13 cellular contexts compared by ENCODE assay signal in the genomic region with DNA sequence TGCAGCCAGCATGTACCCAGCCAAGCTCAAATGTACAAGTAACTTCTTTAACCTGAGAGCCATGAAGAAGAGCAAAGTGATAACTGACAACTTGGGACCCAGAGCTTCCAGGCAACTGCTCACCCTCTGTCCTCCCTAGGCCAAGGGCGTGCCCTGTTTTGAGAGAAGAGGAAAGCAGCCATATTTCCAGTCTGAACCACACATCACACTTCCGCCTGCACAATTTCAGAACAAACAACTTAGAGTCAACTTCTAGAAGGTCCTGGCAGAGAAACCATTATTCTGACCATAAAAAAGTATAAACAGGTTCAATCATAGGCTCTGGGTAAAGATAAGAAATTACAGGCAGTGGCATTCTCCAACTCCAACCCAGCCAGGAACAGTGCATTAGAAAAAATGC. TPM values are rescaled to one million over a fixed set of nuclear protein-coding genes. Genes with fewer than 3 reads are reported as not detected.
DNase-seq lines count a peak whose midpoint lies in the region; ATAC-seq, FAIRE-seq and TF ChIP-seq lines count a peak whose summit lies in the region.
"Had no signal": no experiment of that assay in that cellular context is flagged by ENCODE, and none has a peak within 500 bp of the region (broad histone marks: within the 10 kb centered on the region; RNA-seq: fewer than 3 reads in every experiment).

No MANE protein-coding gene starts in this region.

- H3K27me3 ChIP-seq in Panc1 (ENCODE audit: control insufficient read depth, insufficient read depth, low read length) (no peaks in the 10 kb centered on the region), duodenal mucosa (ENCODE audit: control insufficient read depth in 1 of 2, insufficient read depth in 2 of 2, low read length in 2 of 2) (no peaks in the 10 kb centered on the region), mesendoderm (ENCODE audit: insufficient read depth, low read length, poor library complexity) (no peaks in the 10 kb centered on the region), tibial artery (no peaks in the 10 kb centered on the region), small intestine (ENCODE audit: control insufficient read depth in 2 of 2, insufficient read depth in 2 of 2, low read length in 2 of 2) (no peaks in the 10 kb centered on the region), BE2C (no peaks in the 10 kb centered on the region)

- TF ChIP-seq CTCF in Panc1 (IDR thresholded peaks at IDR 0.05): no peak
- no peak for TF ChIP-seq CTCF in tibial artery (IDR thresholded peaks at IDR 0.05)
- no peak for TF ChIP-seq CTCF in BE2C (IDR thresholded peaks at IDR 0.05; ENCODE audit: low read depth, low read length)

- intact Hi-C loops in Panc1 (cut with micrococcal nuclease; ENCODE audit: unreplicated experiment): no loop called here
- intact Hi-C loops in tibial artery (cut with DNase I; ENCODE audit: low total_unique reads): loop anchor here (10.0 kb wide), 1 partner anchor 48 kb away; a partner anchor contains a TSS

- DNase-seq in Panc1 (ENCODE audit: low read depth, low spot score) (no peak), mesendoderm (no peak), tibial artery (peak in 1 of 2 donors; percentile 51), small intestine (no peak), BE2C (no peak)
- no peak for DNase-seq in stimulated activated CD4-positive, alpha-beta T cell treated with anti-CD3 and anti-CD28 coated beads, Interleukin-12 subunit alpha, Interleukin-12 subunit beta, amount 100 ng/mL, for 4 hours
- DNase-seq: activated CD8-positive, alpha-beta T cell treated with anti-CD3 and anti-CD28 coated beads, Interleukin-2, amount 10 ng/mL, durations not matched to agents 7 days and 5 days; GOT3; NCI-H2081 treated with DMSO at 0.1 percent for 48 hours had no signal

- POLR2A ChIA-PET in Panc1 (lab: Charles Lee): no interaction called here

- no peak for ATAC-seq in Panc1
- no peak for ATAC-seq in GM21367 (IDR thresholded peaks at IDR 0.05; ENCODE audit: unreplicated experiment)
- ATAC-seq: activated CD8-positive, alpha-beta T cell treated with anti-CD3 and anti-CD28 coated beads, Interleukin-2, amount 10 ng/mL, durations not matched to agents 7 days and 5 days had no signal

- H4K5ac ChIP-seq in mesendoderm (ENCODE audit: low read length): no peak overlapping the region

- peaks cover 55% of the 10 kb centered on the region for H3K79me2 ChIP-seq in mesendoderm (ENCODE audit: control insufficient read depth, insufficient read depth, low read length)

- no peak overlapping the region for H3K18ac ChIP-seq in mesendoderm (ENCODE audit: low read length)

- no peak overlapping the region for H2BK15ac ChIP-seq in mesendoderm (replicated peaks; ENCODE audit: low read depth)

- CTCF ChIA-PET in Panc1 (lab: Charles Lee): no interaction called here

- H2AK5ac ChIP-seq in mesendoderm (ENCODE audit: low read length): no peak overlapping the region

- H3K27ac ChIP-seq in Panc1 (ENCODE audit: low read length) (peak overlapping the region; percentile 92), duodenal mucosa (ENCODE audit: low read depth, low read length) (peak overlapping the region; percentile 65), mesendoderm (ENCODE audit: low read depth, low read length) (peak overlapping the region; percentile 33), tibial artery (peak overlapping the region; percentile 78 to 85), small intestine (ENCODE audit: low read depth in 1 of 2, low read length in 1 of 2) (peak overlapping the region in 1 of 2 donors; percentile 65)
- H3K27ac ChIP-seq: HL-60 had no signal

- H3K79me1 ChIP-seq in mesendoderm (ENCODE audit: low read length): peaks cover 44% of the 10 kb centered on the region

- peaks cover 16% of the 10 kb centered on the region; the same call in 1 of the 2 replicates for H3K36me3 ChIP-seq in Panc1 (ENCODE audit: control insufficient read depth, insufficient read depth, low read length)
- H3K36me3 ChIP-seq in duodenal mucosa (ENCODE audit: control insufficient read depth in 1 of 2, insufficient read depth in 2 of 2, low read length in 2 of 2): peaks cover 0 to 8% of the 10 kb centered on the region in 2 donors
- H3K36me3 ChIP-seq in mesendoderm (ENCODE audit: control insufficient read depth, insufficient read depth, low read length): peaks cover 24% of the 10 kb centered on the region
- peaks cover 10 to 20% (median 13%) of the 10 kb centered on the region in 3 donors for H3K36me3 ChIP-seq in tibial artery
- peaks cover 3 to 5% of the 10 kb centered on the region in 2 donors for H3K36me3 ChIP-seq in small intestine (ENCODE audit: control insufficient read depth in 2 of 2, insufficient read depth in 2 of 2, low read length in 2 of 2)
- peaks cover 11% of the 10 kb centered on the region; the same call in 1 of the 2 replicates for H3K36me3 ChIP-seq in BE2C

- no peak overlapping the region for H3K4ac ChIP-seq in mesendoderm (ENCODE audit: low read depth, low read length)

- no peak overlapping the region for H2BK120ac ChIP-seq in mesendoderm (ENCODE audit: low read depth, low read length)

- H3K4me1 ChIP-seq in Panc1 (ENCODE audit: control insufficient read depth, insufficient read depth, low read length) (peaks cover 66% of the 10 kb centered on the region), duodenal mucosa (ENCODE audit: control insufficient read depth in 1 of 2, insufficient read depth in 2 of 2, low read length in 2 of 2) (peaks cover 34 to 45% of the 10 kb centered on the region in 2 donors), mesendoderm (ENCODE audit: control insufficient read depth, low read depth, low read length) (peaks cover 17% of the 10 kb centered on the region), tibial artery (peaks cover 4 to 93% (median 69%) of the 10 kb centered on the region in 4 donors), small intestine (ENCODE audit: control insufficient read depth in 2 of 2, insufficient read depth in 1 of 2, low read depth in 1 of 2, low read length in 1 of 2) (peaks cover 9 to 11% of the 10 kb centered on the region in 2 donors), BE2C (peaks cover 57% of the 10 kb centered on the region)

- WGBS in mesendoderm (ENCODE audit: extremely low coverage, insufficient coverage, low lambda C conversion rate): no CpG with 5 or more reads among the region's 2 CpGs
- WGBS in small intestine, 3 donors: 62 to 89% (median 86%) methylated on average over 2 of the region's 2 CpGs

- FAIRE-seq in small intestine (lab: Jason Lieb, UNC): no peak
- FAIRE-seq: bronchial epithelial cell had no signal

- H4K8ac ChIP-seq in mesendoderm (ENCODE audit: low read depth, low read length): no peak overlapping the region

- H3K9me3 ChIP-seq in Panc1 (ENCODE audit: control insufficient read depth, insufficient read depth, low read depth, low read length) (no peaks in the 10 kb centered on the region), duodenal mucosa (ENCODE audit: control insufficient read depth in 1 of 2, low read length in 2 of 2) (no peaks in the 10 kb centered on the region), tibial artery (no peaks in the 10 kb centered on the region), small intestine (ENCODE audit: control insufficient read depth, low read depth) (no peaks in the 10 kb centered on the region), BE2C (no peaks in the 10 kb centered on the region)

- H3K56ac ChIP-seq in mesendoderm (ENCODE audit: low read length): no peak overlapping the region

- no peak overlapping the region for H3K4me2 ChIP-seq in mesendoderm (ENCODE audit: low read length)

- BruUV-seq in Panc1 (replicated peaks; lab: Mats Ljungman, UMichigan): no TSS peak

- H3K9ac ChIP-seq in duodenal mucosa (ENCODE audit: low read depth in 1 of 2, low read length in 2 of 2) (no peak overlapping the region), mesendoderm (ENCODE audit: low read length) (no peak overlapping the region)

- H3K4me3 ChIP-seq in Panc1 (ENCODE audit: low read depth in 2 of 2, low read length in 2 of 2): no peak overlapping the region
- H3K4me3 ChIP-seq in duodenal mucosa (ENCODE audit: low read depth in 1 of 2, low read length in 2 of 2): no peak overlapping the region
- no peak overlapping the region for H3K4me3 ChIP-seq in mesendoderm (ENCODE audit: low read length)
- no peak overlapping the region for H3K4me3 ChIP-seq in tibial artery
- no peak overlapping the region for H3K4me3 ChIP-seq in small intestine (ENCODE audit: low read depth in 1 of 2, low read length in 2 of 2)
- no peak overlapping the region for H3K4me3 ChIP-seq in BE2C (ENCODE audit: low read depth, low read length)

- H2BK5ac ChIP-seq in mesendoderm (ENCODE audit: low read length): peak overlapping the region; percentile 36

- H3K23ac ChIP-seq in mesendoderm (ENCODE audit: low read length): no peak overlapping the region

- in situ Hi-C loops in Panc1 (cut with HindIII; ENCODE audit: low pct_unique_long_range_greater_than_20kb, low sequenced_read_pairs): no loop called here

RNA-seq across cellular contexts. Expression of a gene that starts 50.1 kb away (rescaled TPM):
- total RNA-seq in Panc1 (2021; ENCODE audit: unreplicated experiment): 446 TPM
- polyA plus RNA-seq in Panc1 (2012; ENCODE audit: insufficient read length): 777 TPM
- 201 TPM for polyA plus RNA-seq in mesendoderm (2013, experiment 1 of 2)
- polyA plus RNA-seq in mesendoderm (2013, experiment 2 of 2): 194 TPM
- polyA plus RNA-seq in small intestine: 10 to 100 TPM in 2 of 3 donors, 1 to 10 TPM in 1; 9.4 to 28.7 (median 15.1) TPM
- polyA plus RNA-seq in BE2C (2012; ENCODE audit: insufficient read depth, insufficient read length, low read depth): 164 TPM
- total RNA-seq: activated CD8-positive, alpha-beta T cell treated with anti-CD3 and anti-CD28 coated beads, Interleukin-2, amount 10 ng/mL, durations not matched to agents 7 days and 5 days had no signal
